ENCODE assay signal across 22 cellular contexts in genomic region chr3:118927449-118927848, GRCh38.
A peak's percentile ranks its signal among the peaks of the same experiment; 100 is the strongest.
DNase-seq lines count a peak whose midpoint lies in the region.
"Had no signal": no experiment of that assay in that cellular context is flagged by ENCODE, and none has a peak within 500 bp of the region (broad histone marks: within the 10 kb centered on the region; RNA-seq: fewer than 3 reads in every experiment).

No MANE protein-coding gene starts in this region.

- DNase-seq in putamen (ENCODE audit: low spot score) (peak; percentile 61), AG20443 (ENCODE audit: low spot score) (no peak)
- DNase-seq: 8988T; ACHN; AML-193; BE2C; C1 segment of cervical spinal cord; Caco-2; Calu3; CD4-positive, alpha-beta memory T cell; CD4-positive, alpha-beta T cell; CD4-positive, CD25-positive, alpha-beta regulatory T cell; CD8-positive, alpha-beta memory T cell; CD8-positive, alpha-beta T cell; COR-L47; DMS 273 treated with DMSO at 0.1 percent for 48 hours; DMS153; DMS53; DMS79; DMS79 treated with DMSO at 0.1 percent for 48 hours; DND-41; EL had no signal
